Comparison of ENCODE assay signal across 8 cellular contexts in the genomic region with DNA sequence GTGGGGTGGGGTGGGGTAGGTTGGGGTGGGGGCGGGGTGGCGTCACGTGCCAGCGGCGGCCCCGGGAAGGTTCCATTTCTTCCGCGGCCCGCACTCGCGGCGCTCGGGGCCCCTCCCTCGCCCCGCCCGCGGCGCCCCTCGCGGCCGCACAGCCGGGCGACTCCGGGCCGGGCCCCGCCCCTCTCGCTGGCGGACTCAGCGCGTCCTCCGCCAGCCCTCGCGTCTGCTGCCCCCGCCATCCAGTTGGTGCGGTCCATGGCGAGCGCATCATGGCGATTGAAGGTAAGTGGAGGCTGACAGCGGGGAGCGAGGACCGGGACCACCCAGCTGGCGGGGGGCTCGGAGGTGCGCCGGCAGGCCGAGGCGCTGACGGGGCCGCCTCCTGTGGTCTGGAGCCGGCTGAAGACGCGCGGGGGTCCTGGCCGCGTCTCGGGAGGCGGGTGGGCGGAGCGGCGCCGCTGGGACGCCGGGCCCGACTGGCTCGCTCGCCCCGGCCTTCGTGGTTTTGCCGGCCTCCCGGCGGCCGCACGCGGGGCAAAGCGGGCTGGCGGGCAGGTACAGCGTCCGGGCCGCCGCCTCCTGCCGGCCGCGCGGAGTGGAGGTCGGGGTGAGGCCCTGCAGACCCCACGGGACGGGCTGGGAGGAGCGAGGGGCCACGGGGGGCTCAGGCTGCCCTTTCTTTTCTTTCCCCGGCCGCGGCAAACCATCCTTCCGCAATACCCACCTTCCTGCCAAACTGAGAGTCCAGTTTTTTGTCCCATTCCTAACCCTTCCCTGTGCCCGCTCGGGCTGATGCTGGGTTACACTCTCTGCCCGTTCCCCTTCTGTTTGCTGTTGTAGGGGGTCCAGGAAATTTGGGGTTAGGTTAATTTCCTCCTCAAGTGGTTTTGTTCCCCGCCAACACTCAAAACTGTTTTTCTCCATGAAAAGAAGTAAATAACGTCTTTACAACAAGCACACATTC. TPM values are rescaled to one million over a fixed set of nuclear protein-coding genes. Genes with fewer than 3 reads are reported as not detected.
DNase-seq lines count a peak whose midpoint lies in the region; ATAC-seq lines count a peak whose summit lies in the region.

TSS of gene SYT14 (plus strand) at position 222 of the 964 bp plus-strand sequence. CDS start at position 270, 48 bp downstream.

- peaks cover 66% of the 10 kb centered on the region for H3K27me3 Mint-ChIP-seq in activated T-helper 17 cell treated with anti-CD3 and anti-CD28 coated beads, Interleukin-2, amount 50 U/mL, for 72 hours
- peaks cover 47 to 65% of the 10 kb centered on the region in 2 donors for H3K27me3 Mint-ChIP-seq in stimulated activated naive B cell treated with anti-CD40 and anti-IgM and Interleukin-4, amounts not matched to agents 10 μg/mL and 1 μg/mL and 100 μg/mL, for 72 hours

- no peaks in the 10 kb centered on the region for H3K9me3 Mint-ChIP-seq in activated T-helper 17 cell treated with anti-CD3 and anti-CD28 coated beads, Interleukin-2, amount 50 U/mL, for 72 hours
- no peaks in the 10 kb centered on the region for H3K9me3 Mint-ChIP-seq in stimulated activated naive B cell treated with anti-CD40 and anti-IgM and Interleukin-4, amounts not matched to agents 10 μg/mL and 1 μg/mL and 100 μg/mL, for 72 hours

- no peak for ATAC-seq in activated T-helper 17 cell treated with anti-CD3 and anti-CD28 coated beads, Interleukin-2, amount 50 U/mL, for 72 hours (replicated peaks)
- peak; percentile 20 to 38 for ATAC-seq in stimulated activated naive B cell treated with anti-CD40 and anti-IgM and Interleukin-4, amounts not matched to agents 10 μg/mL and 1 μg/mL and 100 μg/mL, for 72 hours (replicated peaks)
- ATAC-seq in left ventricle myocardium superior, result no peak
- no peak for ATAC-seq in GM21786 (IDR thresholded peaks at IDR 0.05; ENCODE audit: unreplicated experiment)

- peak within 1 kb of the TSS; percentile 64 for H3K4me3 Mint-ChIP-seq in activated T-helper 17 cell treated with anti-CD3 and anti-CD28 coated beads, Interleukin-2, amount 50 U/mL, for 72 hours
- peak within 1 kb of the TSS; percentile 76 to 77 for H3K4me3 Mint-ChIP-seq in stimulated activated naive B cell treated with anti-CD40 and anti-IgM and Interleukin-4, amounts not matched to agents 10 μg/mL and 1 μg/mL and 100 μg/mL, for 72 hours

- H3K27ac Mint-ChIP-seq in activated T-helper 17 cell treated with anti-CD3 and anti-CD28 coated beads, Interleukin-2, amount 50 U/mL, for 72 hours, result no peak within 1 kb of the TSS
- H3K27ac Mint-ChIP-seq in stimulated activated naive B cell treated with anti-CD40 and anti-IgM and Interleukin-4, amounts not matched to agents 10 μg/mL and 1 μg/mL and 100 μg/mL, for 72 hours, result peak within 1 kb of the TSS; percentile 62

- DNase-seq in NCI-H2029 (lab: John Stamatoyannopoulos, UW), result peak; percentile 69
- DNase-seq in NCI-H2029 treated with DMSO at 0.1 percent for 48 hours (lab: John Stamatoyannopoulos, UW), result no peak
- peak; percentile 73 for DNase-seq in NCI-H128 (lab: John Stamatoyannopoulos, UW; ENCODE audit: unreplicated experiment)
- DNase-seq in hypothalamus (lab: John Stamatoyannopoulos, UW), result peak in 44 of 51 donors; percentile 9 to 81 (median 51)
- no peak for DNase-seq in stimulated activated naive B cell treated with anti-CD40 and anti-IgM and Interleukin-4, amounts not matched to agents 10 μg/mL and 1 μg/mL and 100 μg/mL, for 72 hours
- no peak for DNase-seq in left ventricle myocardium superior

- intact Hi-C loops in left ventricle myocardium superior (cut with micrococcal nuclease), result no loop called here

- peaks cover 4% of the 10 kb centered on the region for H3K36me3 Mint-ChIP-seq in activated T-helper 17 cell treated with anti-CD3 and anti-CD28 coated beads, Interleukin-2, amount 50 U/mL, for 72 hours (ENCODE audit: low read depth)
- peaks cover 0 to 4% of the 10 kb centered on the region in 2 donors for H3K36me3 Mint-ChIP-seq in stimulated activated naive B cell treated with anti-CD40 and anti-IgM and Interleukin-4, amounts not matched to agents 10 μg/mL and 1 μg/mL and 100 μg/mL, for 72 hours

- peaks cover 6% of the 10 kb centered on the region for H3K4me1 Mint-ChIP-seq in activated T-helper 17 cell treated with anti-CD3 and anti-CD28 coated beads, Interleukin-2, amount 50 U/mL, for 72 hours
- peaks cover 8 to 13% of the 10 kb centered on the region in 2 donors for H3K4me1 Mint-ChIP-seq in stimulated activated naive B cell treated with anti-CD40 and anti-IgM and Interleukin-4, amounts not matched to agents 10 μg/mL and 1 μg/mL and 100 μg/mL, for 72 hours

RNA-seq across cellular contexts. Expression of gene SYT14, which starts in this region (rescaled TPM):
- total RNA-seq in activated T-helper 17 cell treated with anti-CD3 and anti-CD28 coated beads, Interleukin-2, amount 50 U/mL, for 72 hours, result not detected
- total RNA-seq in left ventricle myocardium superior, result not detected

Comparison
In these comparisons a context has a peak if more than half of its experiments do, and no peak if none do; other contexts are left out.
1. DNase-seq: peak in NCI-H2029 (single experiment), NCI-H128 (single experiment) and hypothalamus (44 of 51); none in NCI-H2029 treated with DMSO at 0.1 percent for 48 hours (single experiment), stimulated activated naive B cell treated with anti-CD40 and anti-IgM and Interleukin-4, amounts not matched to agents 10 μg/mL and 1 μg/mL and 100 μg/mL, for 72 hours (single experiment) and left ventricle myocardium superior (single experiment).
2. ATAC-seq: peak in stimulated activated naive B cell treated with anti-CD40 and anti-IgM and Interleukin-4, amounts not matched to agents 10 μg/mL and 1 μg/mL and 100 μg/mL, for 72 hours (2 of 2); none in activated T-helper 17 cell treated with anti-CD3 and anti-CD28 coated beads, Interleukin-2, amount 50 U/mL, for 72 hours (single experiment), left ventricle myocardium superior (single experiment) and GM21786 (single experiment).